9 cellular contexts compared by ENCODE assay signal in genomic region chr10:62166331-62167154, GRCh38.
DNase-seq lines count a peak whose midpoint lies in the region; ATAC-seq and TF ChIP-seq lines count a peak whose summit lies in the region.
"Had no signal": no experiment of that assay in that cellular context is flagged by ENCODE, and none has a peak within 500 bp of the region (broad histone marks: within the 10 kb centered on the region; RNA-seq: fewer than 3 reads in every experiment).

No MANE protein-coding gene starts in this region.

- ATAC-seq in GM19467 (IDR thresholded peaks at IDR 0.05; ENCODE audit: unreplicated experiment) (peak; percentile 98), HG03439 (IDR thresholded peaks at IDR 0.05; ENCODE audit: unreplicated experiment) (peak; percentile 81)

- no peaks in the 10 kb centered on the region for H3K27me3 Mint-ChIP-seq in activated CD4-positive, alpha-beta T cell treated with anti-CD3 and anti-CD28 coated beads, Interleukin-2, amount 10 ng/mL, durations not matched to agents 24 days and 14 days
- H3K27me3 Mint-ChIP-seq: activated naive CD8-positive, alpha-beta T cell had no signal

- H3K9me3 ChIP-seq in tibial artery = no peaks in the 10 kb centered on the region
- H3K9me3 ChIP-seq in effector memory CD4-positive, alpha-beta T cell (ENCODE audit: control insufficient read depth, low read length) = no peaks in the 10 kb centered on the region

- H3K4me3 Mint-ChIP-seq in activated CD4-positive, alpha-beta T cell treated with anti-CD3 and anti-CD28 coated beads, Interleukin-2, amount 10 ng/mL, durations not matched to agents 24 days and 14 days = no peak overlapping the region
- H3K4me3 Mint-ChIP-seq: activated naive CD8-positive, alpha-beta T cell had no signal

- peaks cover 6% of the 10 kb centered on the region for H3K36me3 Mint-ChIP-seq in activated CD4-positive, alpha-beta T cell treated with anti-CD3 and anti-CD28 coated beads, Interleukin-2, amount 10 ng/mL, durations not matched to agents 24 days and 14 days (ENCODE audit: low read depth)

- H3K4me3 ChIP-seq in AG09309 (ENCODE audit: control insufficient read depth, low read depth, low read length) (no peak overlapping the region), tibial artery (no peak overlapping the region)
- no peak overlapping the region for H3K4me3 ChIP-seq in effector memory CD4-positive, alpha-beta T cell (ENCODE audit: insufficient read depth, low read depth, low read length, poor library complexity, severe bottlenecking)

- peaks cover 0 to 18% (median 7%) of the 10 kb centered on the region in 4 donors for H3K4me1 ChIP-seq in tibial artery
- H3K4me1 ChIP-seq in effector memory CD4-positive, alpha-beta T cell (ENCODE audit: control insufficient read depth, insufficient read depth, low read length, poor library complexity, severe bottlenecking) = no peaks in the 10 kb centered on the region

- intact Hi-C loops in tibial artery (cut with DNase I; ENCODE audit: low total_unique reads) = no loop called here
- intact Hi-C loops in activated CD4-positive, alpha-beta T cell treated with anti-CD3 and anti-CD28 coated beads, Interleukin-2, amount 10 ng/mL, durations not matched to agents 24 days and 14 days (cut with micrococcal nuclease) = no loop called here

- H3K27ac Mint-ChIP-seq in activated CD4-positive, alpha-beta T cell treated with anti-CD3 and anti-CD28 coated beads, Interleukin-2, amount 10 ng/mL, durations not matched to agents 24 days and 14 days = no peak overlapping the region
- H3K27ac Mint-ChIP-seq: activated naive CD8-positive, alpha-beta T cell had no signal

- H3K27ac ChIP-seq in tibial artery = peak overlapping the region; percentile 4 to 22
- no peak overlapping the region for H3K27ac ChIP-seq in effector memory CD4-positive, alpha-beta T cell (ENCODE audit: insufficient read depth, low read length, poor library complexity, severe bottlenecking)

- no peak for TF ChIP-seq CTCF in AG09309 (IDR thresholded peaks at IDR 0.05; ENCODE audit: control insufficient read depth, insufficient read depth, low read depth, low read length, missing control alignments)
- TF ChIP-seq CTCF in tibial artery (IDR thresholded peaks at IDR 0.05) = no peak

- DNase-seq in AG09309 (ENCODE audit: low read depth) (peak; percentile 97), fibroblast of gingiva (ENCODE audit: low read depth) (peak; percentile 95), tibial artery (peak; percentile 44 to 69)
- DNase-seq in activated CD4-positive, alpha-beta T cell treated with anti-CD3 and anti-CD28 coated beads, Interleukin-2, amount 10 ng/mL, durations not matched to agents 24 days and 14 days = no peak
- DNase-seq in stimulated activated CD8-positive, alpha-beta memory T cell treated with anti-CD3 and anti-CD28 coated beads, Interleukin-4, amount 100 ng/mL, for 48 hours = no peak
- DNase-seq in effector memory CD4-positive, alpha-beta T cell = no peak

- no peaks in the 10 kb centered on the region for H3K27me3 ChIP-seq in tibial artery
- H3K27me3 ChIP-seq in effector memory CD4-positive, alpha-beta T cell (replicated peaks; ENCODE audit: control insufficient read depth, insufficient read depth, low read length, poor library complexity, severe bottlenecking) = no peaks in the 10 kb centered on the region

- H3K36me3 ChIP-seq in tibial artery = no peaks in the 10 kb centered on the region
- no peaks in the 10 kb centered on the region for H3K36me3 ChIP-seq in effector memory CD4-positive, alpha-beta T cell (ENCODE audit: control insufficient read depth, insufficient read depth, low read length)

- peaks cover 6% of the 10 kb centered on the region for H3K4me1 Mint-ChIP-seq in activated CD4-positive, alpha-beta T cell treated with anti-CD3 and anti-CD28 coated beads, Interleukin-2, amount 10 ng/mL, durations not matched to agents 24 days and 14 days

- H3K9me3 Mint-ChIP-seq in activated CD4-positive, alpha-beta T cell treated with anti-CD3 and anti-CD28 coated beads, Interleukin-2, amount 10 ng/mL, durations not matched to agents 24 days and 14 days = peaks cover 3% of the 10 kb centered on the region

Comparison
In these comparisons a context has a peak if more than half of its experiments do, and no peak if none do; other contexts are left out.
1. DNase-seq: peak in AG09309 (single experiment), fibroblast of gingiva (single experiment) and tibial artery (2 of 2); none in activated CD4-positive, alpha-beta T cell treated with anti-CD3 and anti-CD28 coated beads, Interleukin-2, amount 10 ng/mL, durations not matched to agents 24 days and 14 days (single experiment), stimulated activated CD8-positive, alpha-beta memory T cell treated with anti-CD3 and anti-CD28 coated beads, Interleukin-4, amount 100 ng/mL, for 48 hours (single experiment) and effector memory CD4-positive, alpha-beta T cell (0 of 3).